ENCODE assay signal across 20 cellular contexts in genomic region chr6:3407840-3408239, GRCh38. TPM values are rescaled to one million over a fixed set of nuclear protein-coding genes. Genes with fewer than 3 reads are reported as not detected.
DNase-seq lines count a peak whose midpoint lies in the region; ATAC-seq and TF ChIP-seq lines count a peak whose summit lies in the region.
"Had no signal": no experiment of that assay in that cellular context is flagged by ENCODE, and none has a peak within 500 bp of the region (broad histone marks: within the 10 kb centered on the region; RNA-seq: fewer than 3 reads in every experiment).

No MANE protein-coding gene starts in this region.

- no peak overlapping the region for H2AFZ ChIP-seq in KMS-11 (ENCODE audit: low read depth)

- peak overlapping the region; percentile 96 for H3K27ac ChIP-seq in 22Rv1
- H3K27ac ChIP-seq in KMS-11: peak overlapping the region; percentile 76; the same call in 1 of the 2 replicates
- peak overlapping the region; percentile 98; the same call in 1 of the 2 replicates for H3K27ac ChIP-seq in VCaP
- H3K27ac ChIP-seq in breast epithelium: no peak overlapping the region
- H3K27ac ChIP-seq: BLaER1 treated with 17β-estradiol and CSF1 and Interleukin-3, amounts not matched to agents 10 nM and 100 nM had no signal

- DNase-seq in mucosa of descending colon (no peak), breast epithelium (ENCODE audit: low spot score in 2 of 2) (no peak), NCI-H345 treated with DMSO at 0.1 percent for 48 hours (lab: John Stamatoyannopoulos, UW; ENCODE audit: unreplicated experiment) (no peak), 8988T (no peak), MG63 (no peak)
- DNase-seq: CD8-positive, alpha-beta T cell; DMS79; HFFc6; KG1; NCI-H1417 treated with DMSO at 0.1 percent for 48 hours; NCI-H187 treated with DMSO at 0.1 percent for 48 hours; NCI-H774; RPMI8226; SHP77 treated with DMSO at 0.1 percent for 48 hours; SK-N-SH had no signal

- H4K20me1 ChIP-seq in KMS-11 (ENCODE audit: insufficient read depth): no peaks in the 10 kb centered on the region
- H4K20me1 ChIP-seq: BLaER1 treated with 17β-estradiol and CSF1 and Interleukin-3, amounts not matched to agents 10 nM and 100 nM had no signal

- peaks cover 61% of the 10 kb centered on the region for H3K4me1 ChIP-seq in KMS-11 (ENCODE audit: low read depth, poor library complexity, severe bottlenecking)
- peaks cover 41% of the 10 kb centered on the region for H3K4me1 ChIP-seq in mucosa of descending colon (ENCODE audit: low read depth)
- no peaks in the 10 kb centered on the region for H3K4me1 ChIP-seq in breast epithelium

- TF ChIP-seq CTCF in 22Rv1 (IDR thresholded peaks at IDR 0.05): no peak
- no peak for TF ChIP-seq CTCF in KMS-11 (conservative IDR thresholded peaks at IDR 0.05; ENCODE audit: low read depth, low read length)
- no peak for TF ChIP-seq CTCF in VCaP (conservative IDR thresholded peaks at IDR 0.05)
- no peak for TF ChIP-seq CTCF in mucosa of descending colon (IDR thresholded peaks at IDR 0.05)
- TF ChIP-seq CTCF in breast epithelium (IDR thresholded peaks at IDR 0.05): no peak

- H3K36me3 ChIP-seq in KMS-11 (ENCODE audit: insufficient read depth): no peaks in the 10 kb centered on the region
- no peaks in the 10 kb centered on the region for H3K36me3 ChIP-seq in mucosa of descending colon (ENCODE audit: low read depth)
- no peaks in the 10 kb centered on the region for H3K36me3 ChIP-seq in breast epithelium
- H3K36me3 ChIP-seq in MG63: no peaks in the 10 kb centered on the region
- H3K36me3 ChIP-seq: BLaER1 treated with 17β-estradiol and CSF1 and Interleukin-3, amounts not matched to agents 10 nM and 100 nM had no signal

- H3K9me3 ChIP-seq in mucosa of descending colon: no peaks in the 10 kb centered on the region
- H3K9me3 ChIP-seq in breast epithelium: no peaks in the 10 kb centered on the region
- H3K9me3 ChIP-seq in MG63: no peaks in the 10 kb centered on the region
- H3K9me3 ChIP-seq: BLaER1 treated with 17β-estradiol and CSF1 and Interleukin-3, amounts not matched to agents 10 nM and 100 nM; SK-N-SH had no signal

- intact Hi-C loops in mucosa of descending colon (cut with DNase I, micrococcal nuclease): no loop called here
- intact Hi-C loops in breast epithelium (cut with DNase I; ENCODE audit: low total_unique reads): loop anchor here (10.0 kb wide), 1 partner anchor 1763 kb away; no protein-coding TSS in a partner anchor

- H3K79me2 ChIP-seq in KMS-11 (ENCODE audit: insufficient read depth, low read depth): no peaks in the 10 kb centered on the region

- no peak overlapping the region for H3K4me3 ChIP-seq in KMS-11 (IDR thresholded peaks at IDR 0.05; ENCODE audit: insufficient read depth, low read depth, low read length)
- H3K4me3 ChIP-seq in mucosa of descending colon: no peak overlapping the region
- H3K4me3 ChIP-seq in breast epithelium: no peak overlapping the region
- H3K4me3 ChIP-seq in MG63: no peak overlapping the region
- H3K4me3 ChIP-seq: BLaER1 treated with 17β-estradiol and CSF1 and Interleukin-3, amounts not matched to agents 10 nM and 100 nM had no signal

- H3K4me2 ChIP-seq in KMS-11: peak overlapping the region; percentile 63
- H3K4me2 ChIP-seq: BLaER1 treated with 17β-estradiol and CSF1 and Interleukin-3, amounts not matched to agents 10 nM and 100 nM; SK-N-SH had no signal

- H3K27me3 ChIP-seq in KMS-11 (ENCODE audit: insufficient read depth, low read depth) (no peaks in the 10 kb centered on the region), breast epithelium (no peaks in the 10 kb centered on the region), MG63 (no peaks in the 10 kb centered on the region)
- H3K27me3 ChIP-seq: BLaER1 treated with 17β-estradiol and CSF1 and Interleukin-3, amounts not matched to agents 10 nM and 100 nM had no signal

- peak; percentile 1 for ATAC-seq in mucosa of descending colon
- ATAC-seq: CD8-positive, alpha-beta T cell had no signal

- TF ChIP-seq POLR2A in breast epithelium (IDR thresholded peaks at IDR 0.05): no peak

- H3K9ac ChIP-seq in KMS-11: no peak overlapping the region
- H3K9ac ChIP-seq: BLaER1 treated with 17β-estradiol and CSF1 and Interleukin-3, amounts not matched to agents 10 nM and 100 nM; SK-N-SH had no signal

RNA-seq across cellular contexts. Expression of gene SLC22A23, which starts 49.0 kb away (rescaled TPM):
- total RNA-seq in mucosa of descending colon: 100 to 1,000 TPM in 1 of 3 donors, 10 to 100 TPM in 2; 61.5 to 160 (median 74.7) TPM
- total RNA-seq in breast epithelium: 10 to 100 TPM; 10.9 to 26.3 (median 22.9) TPM
- total RNA-seq in MG63 (2014; rRNA removed; shearing (Covaris generic); ENCODE audit: low replicate concordance): 0.12 and 2.8 TPM in 2 replicates
- total RNA-seq: OCI-LY7 had no signal

Comparison
In these comparisons a context has a peak if more than half of its experiments do, and no peak if none do; other contexts are left out.
1. H3K27ac ChIP-seq: peak in 22Rv1 (single experiment), KMS-11 (single experiment) and VCaP (single experiment); none in breast epithelium (0 of 2).